ENCODE assay signal across 31 cellular contexts in genomic region chr4:127777487-127777886, GRCh38. TPM values are rescaled to one million over a fixed set of nuclear protein-coding genes. Genes with fewer than 3 reads are reported as not detected.
"Had no signal": no experiment of that assay in that cellular context is flagged by ENCODE, and none has a peak within 500 bp of the region (broad histone marks: within the 10 kb centered on the region; RNA-seq: fewer than 3 reads in every experiment).

No MANE protein-coding gene starts in this region.

- FAIRE-seq: keratinocyte had no signal

- H3K27me3 ChIP-seq: colonic mucosa, gastrocnemius medialis, ovary, suprapubic skin, upper lobe of right lung, uterus had no signal

- H3K27ac ChIP-seq: colonic mucosa, epithelial cell of prostate, gastrocnemius medialis, lower lobe of right lung, ovary, suprapubic skin, transverse colon, upper lobe of right lung, uterus had no signal

- H3K36me3 ChIP-seq: colonic mucosa, gastrocnemius medialis, lower lobe of right lung, ovary, suprapubic skin, transverse colon, upper lobe of right lung, uterus had no signal

- H3K4me2 ChIP-seq: smooth muscle cell had no signal

- H3K4me3 ChIP-seq: colonic mucosa, gastrocnemius medialis, lower lobe of right lung, ovary, smooth muscle cell, suprapubic skin, transverse colon, upper lobe of right lung, uterus had no signal

- H3K9me3 ChIP-seq: colonic mucosa, gastrocnemius medialis, lower lobe of right lung, ovary, suprapubic skin, transverse colon, upper lobe of right lung, uterus had no signal

- H3K4me1 ChIP-seq: colonic mucosa, gastrocnemius medialis, upper lobe of right lung, uterus had no signal

- DNase-seq: colonic mucosa; effector CD8-positive, alpha-beta T cell; endodermal cell; foreskin fibroblast; gastrocnemius medialis; head of caudate nucleus; left ventricle myocardium superior; lower lobe of right lung; naive B cell; nucleus accumbens; ovary; posterior cingulate gyrus; stimulated activated CD4-positive, alpha-beta T cell treated with anti-CD3 and anti-CD28 coated beads, Interleukin-12 subunit alpha, Interleukin-12 subunit beta, amount 100 ng/mL, for 4 hours; stimulated activated CD4-positive, alpha-beta T cell treated with anti-CD3 and anti-CD28 coated beads, Interleukin-1b, Interleukin-23, amount 100 ng/mL, for 48 hours; stimulated activated CD4-positive, alpha-beta T cell treated with anti-CD3 and anti-CD28 coated beads, Interleukin-4, amount 100 ng/mL, for 1 hour; stimulated activated CD8-positive, alpha-beta memory T cell treated with anti-CD3 and anti-CD28 coated beads, Interleukin-4, amount 100 ng/mL, for 48 hours; stimulated activated naive CD4-positive, alpha-beta T cell; stimulated activated naive CD8-positive, alpha-beta T cell treated with anti-CD3 and anti-CD28 coated beads, Interleukin-15, amount 100 ng/mL, for 72 hours; transverse colon; upper lobe of right lung; uterus had no signal

- ATAC-seq: esophagus mucosa; gastrocnemius medialis; left ventricle myocardium superior; lower lobe of right lung; natural killer cell treated with Interleukin-12 subunit alpha and Interleukin-12 subunit beta and Interleukin-15 and Interleukin-18, amount 100 ng/mL, for 72 hours; sciatic nerve; stimulated activated naive CD8-positive, alpha-beta T cell treated with anti-CD3 and anti-CD28 coated beads, Interleukin-15, amount 100 ng/mL, for 72 hours; upper lobe of right lung had no signal

RNA-seq across cellular contexts. Expression of gene SLC25A31, which starts 47.3 kb away (rescaled TPM):
- total RNA-seq: colonic mucosa; endodermal cell; esophagus mucosa; gastrocnemius medialis; glomerular endothelial cell; left ventricle myocardium superior; lower lobe of right lung; mononuclear cell; natural killer cell treated with Interleukin-12 subunit alpha and Interleukin-12 subunit beta and Interleukin-15 and Interleukin-18, amount 100 ng/mL, for 72 hours; neural crest cell; ovary; sciatic nerve; smooth muscle cell; suprapubic skin; transverse colon; upper lobe of right lung had no signal
- polyA plus RNA-seq: keratinocyte, smooth muscle cell had no signal
